Comparison of ENCODE assay signal across 1 cellular context in genomic region chr1:198497326-198498220, GRCh38.
TF ChIP-seq lines count a peak whose summit lies in the region.

No MANE protein-coding gene starts in this region.

TF ChIP-seq in K562, 482 proteins besides CTCF, POLR2A, EP300 and RAD21 (continued from another document):
- TF ChIP-seq TARDBP (IDR thresholded peaks at IDR 0.05): no peak
- TF ChIP-seq RNF2 (IDR thresholded peaks at IDR 0.05): no peak
- peak; percentile 47 for TF ChIP-seq ATF3 (IDR thresholded peaks at IDR 0.05)
- no peak for TF ChIP-seq ATF3 (CRISPR knock-in tag; conservative IDR thresholded peaks at IDR 0.05)
- peak; percentile 21; the same call in 1 of the 2 replicates for TF ChIP-seq MAFK (IDR thresholded peaks at IDR 0.05; ENCODE audit: low read length)
- no peak for TF ChIP-seq SAP30 (IDR thresholded peaks at IDR 0.05; ENCODE audit: borderline replicate concordance, insufficient read depth, low read depth, low read length, poor library complexity, severe bottlenecking)
- TF ChIP-seq KHSRP (IDR thresholded peaks at IDR 0.05): no peak
- no peak for TF ChIP-seq ZMIZ1 (IDR thresholded peaks at IDR 0.05; ENCODE audit: low read depth in 2 of 2, low read length in 2 of 2)
- no peak for TF ChIP-seq MBD2 (IDR thresholded peaks at IDR 0.05; ENCODE audit: borderline replicate concordance, low read depth)
- TF ChIP-seq FOXA1 (IDR thresholded peaks at IDR 0.05; ENCODE audit: borderline replicate concordance): no peak
- TF ChIP-seq GATAD2B (IDR thresholded peaks at IDR 0.05; ENCODE audit: borderline replicate concordance): no peak
- no peak for TF ChIP-seq NR4A1 (CRISPR knock-in tag; IDR thresholded peaks at IDR 0.05)
- no peak for TF ChIP-seq NR4A1 (tag; IDR thresholded peaks at IDR 0.05)
- peak; percentile 76 for TF ChIP-seq C11orf30 (IDR thresholded peaks at IDR 0.05; ENCODE audit: low read depth)
- no peak for TF ChIP-seq LCOR (CRISPR knock-in tag; IDR thresholded peaks at IDR 0.05)
- no peak for TF ChIP-seq ZKSCAN3 (CRISPR knock-in tag; IDR thresholded peaks at IDR 0.05)
- TF ChIP-seq NFE2L1 (tag; IDR thresholded peaks at IDR 0.05; ENCODE audit: borderline replicate concordance, low read depth): peak; percentile 58
